Comparison of ENCODE assay signal across 8 cellular contexts in genomic region chr19:14639536-14640277, GRCh38. TPM values are rescaled to one million over a fixed set of nuclear protein-coding genes. Genes with fewer than 3 reads are reported as not detected.
"Had no signal": no experiment of that assay in that cellular context is flagged by ENCODE, and none has a peak within 500 bp of the region (broad histone marks: within the 10 kb centered on the region; RNA-seq: fewer than 3 reads in every experiment).

No MANE protein-coding gene starts in this region.

- H3K4me3 Mint-ChIP-seq: GM23338, H9 had no signal

- H3K4me3 ChIP-seq: GM23338, K562 had no signal

- H3K27ac Mint-ChIP-seq: GM23338, H9 had no signal

- H3K4me2 ChIP-seq: GM23338 had no signal

- ATAC-seq: GM23338, K562 had no signal

- H2AFZ ChIP-seq: GM23338 had no signal

- H3K4me1 Mint-ChIP-seq: GM23338, H9 had no signal

- DNase-seq: H9, HCEC 1CT, IMR-90, KG1 had no signal

RNA-seq across cellular contexts. Expression of gene ADGRE3, which starts 34.9 kb away (rescaled TPM):
- total RNA-seq: GM23338, H1, H9, HT-29, IMR-90, K562 had no signal
- polyA plus RNA-seq: GM23338, H1, IMR-90, K562 had no signal

RNA-seq across cellular contexts. Expression of gene CLEC17A, which starts 56.8 kb away (rescaled TPM):
- total RNA-seq: H1, H9, HT-29, IMR-90, K562 had no signal
- polyA plus RNA-seq: GM23338, H1 had no signal
